Comparison of ENCODE assay signal across 1 cellular context in the genomic region with DNA sequence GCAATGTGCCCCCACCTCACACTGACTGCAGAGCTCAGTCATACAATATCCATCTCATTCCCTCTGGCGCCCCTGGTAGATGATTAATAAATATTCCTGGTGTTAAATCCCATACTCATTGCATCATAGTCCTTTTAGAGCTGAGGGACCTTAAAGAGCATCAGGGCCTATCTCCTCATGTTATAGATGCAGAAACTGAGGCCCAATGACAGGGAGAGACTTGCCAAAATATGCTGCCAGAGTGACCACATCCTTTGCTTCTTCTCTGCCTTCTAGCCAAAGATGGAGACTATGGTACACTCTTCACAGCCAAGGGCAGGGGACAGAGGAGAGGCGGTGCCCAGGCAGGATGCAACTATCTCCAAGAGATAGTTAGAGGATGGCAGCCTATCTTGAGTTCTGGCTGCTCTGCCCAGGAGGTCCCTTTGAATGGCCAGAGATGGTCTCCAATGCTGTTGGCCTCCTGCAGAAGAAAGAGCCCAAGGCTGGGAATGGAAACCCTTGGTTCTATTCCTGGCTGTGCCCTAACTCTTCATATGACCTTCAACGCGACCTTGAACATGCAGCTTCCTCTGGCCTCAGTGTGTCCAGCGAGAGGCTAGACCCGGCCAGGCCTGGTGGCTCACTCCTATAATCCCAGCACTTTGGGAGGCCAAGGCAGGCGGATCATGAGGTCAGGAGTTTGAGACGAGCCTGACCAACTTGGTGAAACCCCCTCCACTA.
TF ChIP-seq lines count a peak whose summit lies in the region.

No MANE protein-coding gene starts in this region.

TF ChIP-seq in H1, 55 proteins besides CTCF, POLR2A, EP300 and RAD21:
- TF ChIP-seq, protein P1, sequence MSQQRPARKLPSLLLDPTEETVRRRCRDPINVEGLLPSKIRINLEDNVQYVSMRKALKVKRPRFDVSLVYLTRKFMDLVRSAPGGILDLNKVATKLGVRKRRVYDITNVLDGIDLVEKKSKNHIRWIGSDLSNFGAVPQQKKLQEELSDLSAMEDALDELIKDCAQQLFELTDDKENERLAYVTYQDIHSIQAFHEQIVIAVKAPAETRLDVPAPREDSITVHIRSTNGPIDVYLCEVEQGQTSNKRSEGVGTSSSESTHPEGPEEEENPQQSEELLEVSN (IDR thresholded peaks at IDR 0.05) = no peak
- TF ChIP-seq JUN (IDR thresholded peaks at IDR 0.05; ENCODE audit: low read depth, low read length) (no peak), CEBPB (IDR thresholded peaks at IDR 0.05; ENCODE audit: low read depth, low read length) (no peak), HDAC2 (IDR thresholded peaks at IDR 0.05; ENCODE audit: borderline replicate concordance in 1 of 2, low read depth in 2 of 2, low read length in 2 of 2) (no peak), NRF1 (IDR thresholded peaks at IDR 0.05; ENCODE audit: low read depth, low read length) (no peak), GTF2F1 (IDR thresholded peaks at IDR 0.05; ENCODE audit: borderline replicate concordance, low read depth, low read length) (no peak), SIX5 (IDR thresholded peaks at IDR 0.05; ENCODE audit: low read depth, low read length) (no peak), NANOG (IDR thresholded peaks at IDR 0.05; ENCODE audit: insufficient read depth, low read depth, low read length, poor library complexity, severe bottlenecking) (no peak)
